Comparison of ENCODE assay signal across 18 cellular contexts in genomic region chr12:68428724-68429580, GRCh38.
DNase-seq lines count a peak whose midpoint lies in the region; ATAC-seq and TF ChIP-seq lines count a peak whose summit lies in the region.
"Had no signal": no experiment of that assay in that cellular context is flagged by ENCODE, and none has a peak within 500 bp of the region (broad histone marks: within the 10 kb centered on the region; RNA-seq: fewer than 3 reads in every experiment).

No MANE protein-coding gene starts in this region.

- H3K4me3 ChIP-seq in LNCaP clone FGC (ENCODE audit: low read depth, low read length) (no peak overlapping the region), fibroblast of the aortic adventitia (ENCODE audit: low read depth, low read length) (no peak overlapping the region), neuron (ENCODE audit: low read length) (no peak overlapping the region), PC-9 (no peak overlapping the region), H7 (ENCODE audit: insufficient read depth, low read depth, low read length) (no peak overlapping the region)
- H3K4me3 ChIP-seq: coronary artery, SJSA1 had no signal

- no peaks in the 10 kb centered on the region for H3K36me3 ChIP-seq in neuron (ENCODE audit: insufficient read depth, low read length)
- no peaks in the 10 kb centered on the region for H3K36me3 ChIP-seq in PC-9 (ENCODE audit: low read depth)
- no peaks in the 10 kb centered on the region for H3K36me3 ChIP-seq in H7 (replicated peaks; ENCODE audit: control insufficient read depth, insufficient read depth, low read length)
- H3K36me3 ChIP-seq: SJSA1 had no signal

- H3K27ac ChIP-seq in PC-9 (no peak overlapping the region), caudate nucleus (ENCODE audit: low read depth, low read length) (no peak overlapping the region)
- H3K27ac ChIP-seq: coronary artery, SJSA1 had no signal

- no peaks in the 10 kb centered on the region for H3F3A ChIP-seq in PC-9 (ENCODE audit: insufficient read depth, low read depth)

- H3K79me2 ChIP-seq in PC-9 (ENCODE audit: low read depth) = no peaks in the 10 kb centered on the region

- H3K9me3 ChIP-seq in neuron (ENCODE audit: low read length) (no peaks in the 10 kb centered on the region), PC-9 (ENCODE audit: insufficient read depth, low read depth) (no peaks in the 10 kb centered on the region)
- H3K9me3 ChIP-seq: SJSA1 had no signal

- ATAC-seq in GM18505 (IDR thresholded peaks at IDR 0.05; ENCODE audit: unreplicated experiment) = no peak
- ATAC-seq: right cardiac atrium; stimulated activated naive CD8-positive, alpha-beta T cell treated with anti-CD3 and anti-CD28 coated beads, Interleukin-15, amount 100 ng/mL, for 72 hours had no signal

- peak; percentile 63 for DNase-seq in Daoy (ENCODE audit: low read depth)
- DNase-seq in LNCaP clone FGC (ENCODE audit: low read depth) = peak; percentile 40
- peak; percentile 87 for DNase-seq in fibroblast of the aortic adventitia (ENCODE audit: low read depth)
- no peak for DNase-seq in PC-9
- DNase-seq in H7 = no peak
- DNase-seq in caudate nucleus (lab: John Stamatoyannopoulos, UW) = no peak
- DNase-seq: activated CD4-positive, alpha-beta T cell treated with anti-CD3 and anti-CD28 coated beads for 1 hour; activated gamma-delta T cell; anterior cingulate cortex; immature natural killer cell; NCI-H2081; NCI-H526; right cardiac atrium; stimulated activated naive CD8-positive, alpha-beta T cell treated with anti-CD3 and anti-CD28 coated beads, Interleukin-15, amount 100 ng/mL, for 72 hours had no signal

- TF ChIP-seq CTCF in LNCaP clone FGC (IDR thresholded peaks at IDR 0.05; ENCODE audit: control insufficient read depth, extremely low read depth, insufficient read depth) (no peak), fibroblast of the aortic adventitia (IDR thresholded peaks at IDR 0.05; ENCODE audit: insufficient read depth, low read length) (no peak), PC-9 (conservative IDR thresholded peaks at IDR 0.05) (no peak)

- POLR2A ChIA-PET in PC-9 (lab: Charles Lee; ENCODE audit: unreplicated experiment) = no interaction called here

- H3K9me2 ChIP-seq in PC-9 (ENCODE audit: insufficient read depth) = no peaks in the 10 kb centered on the region

- peak overlapping the region; percentile 49 for H2AFZ ChIP-seq in neuron (ENCODE audit: low read depth, low read length)
- no peak overlapping the region for H2AFZ ChIP-seq in PC-9

- intact Hi-C loops in PC-9 (cut with micrococcal nuclease; ENCODE audit: unreplicated experiment) = no loop called here

- CTCF ChIA-PET in PC-9 (lab: Charles Lee) = no interaction called here

- no peaks in the 10 kb centered on the region for H3K27me3 ChIP-seq in neuron (ENCODE audit: insufficient read depth, low read length)
- no peaks in the 10 kb centered on the region for H3K27me3 ChIP-seq in PC-9 (ENCODE audit: insufficient read depth, low read depth)
- H3K27me3 ChIP-seq in H7 (ENCODE audit: control insufficient read depth, insufficient read depth, low read length) = no peaks in the 10 kb centered on the region
- H3K27me3 ChIP-seq: SJSA1 had no signal

- no peaks in the 10 kb centered on the region for H4K20me1 ChIP-seq in PC-9 (ENCODE audit: insufficient read depth)

- TF ChIP-seq POLR2A in GM18505 (IDR thresholded peaks at IDR 0.05; ENCODE audit: borderline replicate concordance, extremely low read depth, insufficient read depth, insufficient read length) = no peak

- H3K4me2 ChIP-seq in PC-9 = no peak overlapping the region

- no TSS peak for BruUV-seq in PC-9 (replicated peaks; lab: Mats Ljungman, UMichigan)

- H3K4me1 ChIP-seq in neuron (ENCODE audit: insufficient read depth, low read length) (peaks cover 22% of the 10 kb centered on the region), PC-9 (replicated peaks; ENCODE audit: insufficient read depth) (no peaks in the 10 kb centered on the region)

Comparison
In these comparisons a context has a peak if more than half of its experiments do, and no peak if none do; other contexts are left out.
1. DNase-seq: peak in Daoy (single experiment), LNCaP clone FGC (single experiment) and fibroblast of the aortic adventitia (single experiment); none in PC-9 (0 of 2), H7 (single experiment) and caudate nucleus (0 of 61).